In the genomic region with DNA sequence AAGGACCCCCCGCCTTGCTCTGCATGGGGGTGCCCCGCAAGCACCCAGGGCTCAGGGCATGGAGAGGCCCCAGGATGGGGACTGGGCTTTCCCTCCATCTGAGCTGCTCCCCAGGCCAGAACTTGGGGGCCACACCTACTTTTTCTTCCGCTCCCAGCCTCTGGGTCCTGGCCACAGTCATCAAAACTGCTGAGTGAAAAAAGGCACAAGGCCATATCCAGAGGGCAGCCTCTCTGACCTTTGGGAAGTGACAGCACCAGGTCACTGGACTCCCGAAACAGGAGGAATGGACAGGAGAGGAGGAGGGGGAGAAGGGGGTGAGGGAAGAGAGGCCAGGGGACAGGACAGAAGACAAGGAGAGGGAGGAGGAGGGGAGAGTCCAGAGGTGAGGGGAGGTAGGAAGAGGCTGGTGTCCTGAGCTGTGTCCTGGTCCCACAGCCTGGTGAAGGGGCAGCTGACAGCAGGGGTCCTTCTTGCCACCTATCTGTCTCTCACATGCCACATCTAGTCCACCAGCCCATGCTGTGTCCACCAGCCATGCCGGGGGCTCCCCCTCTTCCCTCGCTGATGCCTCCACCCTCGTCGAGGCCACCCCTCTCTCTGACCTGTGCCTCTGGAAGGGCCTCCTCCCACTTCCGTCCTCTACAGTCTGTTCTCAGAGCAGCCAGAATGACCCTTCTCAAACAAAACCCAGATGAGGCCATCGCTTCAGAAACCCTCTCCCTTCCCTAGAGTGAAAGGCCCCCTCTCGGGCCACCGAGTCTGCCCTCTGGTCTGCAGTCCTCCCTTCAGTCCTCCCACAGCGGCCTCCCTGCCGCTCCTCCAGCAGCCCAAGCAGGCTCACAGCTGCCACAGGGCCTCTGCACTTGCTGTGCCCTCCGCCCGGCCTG, we compare ENCODE assay signal across 22 cellular contexts.
DNase-seq lines count a peak whose midpoint lies in the region; ATAC-seq and TF ChIP-seq lines count a peak whose summit lies in the region.
"Had no signal": no experiment of that assay in that cellular context is flagged by ENCODE, and none has a peak within 500 bp of the region (broad histone marks: within the 10 kb centered on the region; RNA-seq: fewer than 3 reads in every experiment).

No MANE protein-coding gene starts in this region.

- 43% methylated on average over 9 of the region's 16 CpGs for WGBS in right lobe of liver (ENCODE audit: insufficient coverage, low coverage, low lambda C conversion rate, missing lambda C conversion rate)

- peak overlapping the region; percentile 62 for H3K27ac Mint-ChIP-seq in CD8-positive, alpha-beta T cell
- H3K27ac Mint-ChIP-seq: activated naive CD8-positive, alpha-beta T cell treated with anti-CD3 and anti-CD28 coated beads, Interleukin-2, amount 10 ng/mL, durations not matched to agents 7 days and 5 days; stimulated activated naive CD8-positive, alpha-beta T cell treated with anti-CD3 and anti-CD28 coated beads, Interleukin-15, Interleukin-2, amounts not matched to agents 100 ng/mL and 50 ng/mL, for 24 hours; type B pancreatic cell had no signal

- POLR2A ChIA-PET in CD8-positive, alpha-beta T cell (lab: Charles Lee), result interaction anchor here (1.0 to 2.8 kb wide), 2 partner anchors 30 to 74 kb away, joined by 3 to 24 read pairs; partner anchors contain the start of gene TOB1

- no peak overlapping the region for H3K27ac ChIP-seq in CD8-positive, alpha-beta T cell (ENCODE audit: low read depth, low read length)
- H3K27ac ChIP-seq in WERI-Rb-1 (peak overlapping the region; percentile 61), right lobe of liver (peak overlapping the region; percentile 59 to 99 (median 72)), brain microvascular endothelial cell (no peak overlapping the region)
- H3K27ac ChIP-seq: foreskin keratinocyte had no signal

- H3K36me3 ChIP-seq in CD8-positive, alpha-beta T cell (ENCODE audit: insufficient read depth, low read length), result no peaks in the 10 kb centered on the region
- H3K36me3 ChIP-seq in WERI-Rb-1, result no peaks in the 10 kb centered on the region
- no peaks in the 10 kb centered on the region for H3K36me3 ChIP-seq in right lobe of liver
- no peaks in the 10 kb centered on the region for H3K36me3 ChIP-seq in brain microvascular endothelial cell (replicated peaks)
- H3K36me3 ChIP-seq: BE2C had no signal

- no peak overlapping the region for H3K4me3 Mint-ChIP-seq in CD8-positive, alpha-beta T cell
- H3K4me3 Mint-ChIP-seq: activated naive CD8-positive, alpha-beta T cell treated with anti-CD3 and anti-CD28 coated beads, Interleukin-2, amount 10 ng/mL, durations not matched to agents 7 days and 5 days; stimulated activated naive CD8-positive, alpha-beta T cell treated with anti-CD3 and anti-CD28 coated beads, Interleukin-15, Interleukin-2, amounts not matched to agents 100 ng/mL and 50 ng/mL, for 24 hours; type B pancreatic cell had no signal

- CTCF ChIA-PET in CD8-positive, alpha-beta T cell (lab: Charles Lee), result interaction anchor here (23.9 kb wide), 1 partner anchor 86 kb away, joined by 761 read pairs; the partner anchor contains the start of gene TOB1

- no peaks in the 10 kb centered on the region for H3K27me3 ChIP-seq in CD8-positive, alpha-beta T cell (ENCODE audit: insufficient read depth, low read length)
- H3K27me3 ChIP-seq in WERI-Rb-1 (ENCODE audit: insufficient read depth, low read depth, severe bottlenecking) (no peaks in the 10 kb centered on the region), right lobe of liver (no peaks in the 10 kb centered on the region), brain microvascular endothelial cell (replicated peaks) (no peaks in the 10 kb centered on the region)
- H3K27me3 ChIP-seq: BE2C, foreskin keratinocyte had no signal

- peaks cover 28% of the 10 kb centered on the region for H3K4me1 Mint-ChIP-seq in CD8-positive, alpha-beta T cell (ENCODE audit: low read depth)

- DNase-seq in CD8-positive, alpha-beta T cell, result no peak
- DNase-seq in WERI-Rb-1 (no peak), right lobe of liver (peak; percentile 65 to 93 (median 88)), sciatic nerve (ENCODE audit: low spot score) (peak; percentile 51), brain microvascular endothelial cell (no peak)
- DNase-seq: activated CD4-positive, alpha-beta T cell treated with anti-CD3 and anti-CD28 coated beads, Interleukin-2, amount 50 U/mL, for 4 hours; BE2C; DMS 273 treated with DMSO at 0.1 percent for 48 hours; foreskin keratinocyte; Karpas-422; NCI-H1092 treated with DMSO at 0.1 percent for 48 hours; NCI-H2081 treated with DMSO at 0.1 percent for 48 hours; NCI-H526 treated with DMSO at 0.1 percent for 48 hours; nucleus accumbens; SHP77; T-helper 1 cell had no signal

- TF ChIP-seq POLR2A in right lobe of liver (IDR thresholded peaks at IDR 0.05), result no peak

- no peaks in the 10 kb centered on the region for H3K9me3 Mint-ChIP-seq in CD8-positive, alpha-beta T cell
- H3K9me3 Mint-ChIP-seq: activated naive CD8-positive, alpha-beta T cell treated with anti-CD3 and anti-CD28 coated beads, Interleukin-2, amount 10 ng/mL, durations not matched to agents 7 days and 5 days; stimulated activated naive CD8-positive, alpha-beta T cell treated with anti-CD3 and anti-CD28 coated beads, Interleukin-15, Interleukin-2, amounts not matched to agents 100 ng/mL and 50 ng/mL, for 24 hours; type B pancreatic cell had no signal

- in situ Hi-C loops in brain microvascular endothelial cell (cut with HindIII; ENCODE audit: low pct_ligation_motif_present, low sequenced_read_pairs), result loop anchor here (10.0 kb wide), 1 partner anchor 85 kb away; no protein-coding TSS in a partner anchor

- H3K4me1 ChIP-seq in CD8-positive, alpha-beta T cell (ENCODE audit: insufficient read depth, low read length), result peaks cover 27% of the 10 kb centered on the region
- H3K4me1 ChIP-seq in right lobe of liver, result peaks cover 0 to 52% (median 27%) of the 10 kb centered on the region in 4 donors
- H3K4me1 ChIP-seq: foreskin keratinocyte had no signal

- H3K4me3 ChIP-seq in CD8-positive, alpha-beta T cell (ENCODE audit: low read depth, low read length), result no peak overlapping the region
- no peak overlapping the region for H3K4me3 ChIP-seq in WERI-Rb-1 (ENCODE audit: low read depth, low read length)
- H3K4me3 ChIP-seq in right lobe of liver, result no peak overlapping the region
- H3K4me3 ChIP-seq in brain microvascular endothelial cell (ENCODE audit: low read depth, low read length), result no peak overlapping the region

- no peaks in the 10 kb centered on the region for H3K36me3 Mint-ChIP-seq in CD8-positive, alpha-beta T cell
- H3K36me3 Mint-ChIP-seq: type B pancreatic cell had no signal

- intact Hi-C loops in CD8-positive, alpha-beta T cell (cut with DNase I, micrococcal nuclease), result loop anchor here in 1 of 2 experiments (5.0 kb wide), 1 partner anchor 38 kb away; no protein-coding TSS in a partner anchor
- intact Hi-C loops in right lobe of liver (cut with DNase I), result loop anchor here in 1 of 2 donors (5.0 kb wide), 1 partner anchor 33 kb away; no protein-coding TSS in a partner anchor
- intact Hi-C loops in sciatic nerve (cut with DNase I), result no loop called here

- H3K27me3 Mint-ChIP-seq in CD8-positive, alpha-beta T cell (ENCODE audit: low read depth), result no peaks in the 10 kb centered on the region
- H3K27me3 Mint-ChIP-seq: stimulated activated naive CD8-positive, alpha-beta T cell treated with anti-CD3 and anti-CD28 coated beads, Interleukin-15, Interleukin-2, amounts not matched to agents 100 ng/mL and 50 ng/mL, for 24 hours; type B pancreatic cell had no signal

- no peak for ATAC-seq in CD8-positive, alpha-beta T cell
- ATAC-seq in right lobe of liver, result peak; percentile 55 to 66 (median 60)
- no peak for ATAC-seq in sciatic nerve
- no peak for ATAC-seq in GM19035 (IDR thresholded peaks at IDR 0.05; ENCODE audit: unreplicated experiment)
- no peak for ATAC-seq in GM18498 (IDR thresholded peaks at IDR 0.05; ENCODE audit: unreplicated experiment)
- ATAC-seq: foreskin keratinocyte, left colon had no signal

- TF ChIP-seq CTCF in CD8-positive, alpha-beta T cell (IDR thresholded peaks at IDR 0.05), result no peak
- TF ChIP-seq CTCF in WERI-Rb-1 (IDR thresholded peaks at IDR 0.05; ENCODE audit: low read depth, low read length) (no peak), right lobe of liver (IDR thresholded peaks at IDR 0.05) (no peak), brain microvascular endothelial cell (IDR thresholded peaks at IDR 0.05; ENCODE audit: low read depth, low read length, missing control alignments) (no peak)

- no peaks in the 10 kb centered on the region for H3K9me3 ChIP-seq in CD8-positive, alpha-beta T cell (ENCODE audit: low read length)
- H3K9me3 ChIP-seq in WERI-Rb-1 (ENCODE audit: severe bottlenecking) (no peaks in the 10 kb centered on the region), right lobe of liver (no peaks in the 10 kb centered on the region)
- H3K9me3 ChIP-seq: BE2C had no signal

Comparison
In these comparisons a context has a peak if more than half of its experiments do, and no peak if none do; other contexts are left out.
1. ATAC-seq: peak in right lobe of liver (4 of 4); none in CD8-positive, alpha-beta T cell (single experiment), sciatic nerve (single experiment), GM19035 (single experiment) and GM18498 (single experiment).
2. DNase-seq: peak in right lobe of liver (3 of 3) and sciatic nerve (single experiment); none in CD8-positive, alpha-beta T cell (0 of 7), WERI-Rb-1 (single experiment) and brain microvascular endothelial cell (single experiment).
3. H3K27ac ChIP-seq: peak in WERI-Rb-1 (single experiment) and right lobe of liver (3 of 3); none in CD8-positive, alpha-beta T cell (single experiment) and brain microvascular endothelial cell (single experiment).